8 cellular contexts compared by ENCODE assay signal in genomic region chr15:41936649-41937567, GRCh38. TPM values are rescaled to one million over a fixed set of nuclear protein-coding genes. Genes with fewer than 3 reads are reported as not detected.
DNase-seq lines count a peak whose midpoint lies in the region; ATAC-seq and TF ChIP-seq lines count a peak whose summit lies in the region.

No MANE protein-coding gene starts in this region.

- TF ChIP-seq CTCF in spleen (IDR thresholded peaks at IDR 0.05 in 8 of 11, conservative IDR thresholded peaks at IDR 0.05 in 3 of 11), result peak in 2 of 11 experiments; percentile 24 to 33
- TF ChIP-seq CTCF in progenitor cell of endocrine pancreas (IDR thresholded peaks at IDR 0.05; ENCODE audit: unreplicated experiment), result no peak

- H3K4me1 ChIP-seq in spleen, result peaks cover 36 to 70% (median 52%) of the 10 kb centered on the region in 6 donors

- H3K27ac Mint-ChIP-seq in progenitor cell of endocrine pancreas, result no peak overlapping the region

- peaks cover 12% of the 10 kb centered on the region for H3K36me3 Mint-ChIP-seq in progenitor cell of endocrine pancreas (ENCODE audit: insufficient read depth)

- 35 to 45% (median 35%) methylated on average over 19 of the region's 19 CpGs for WGBS in spleen, 5 donors

- H3K27me3 ChIP-seq in spleen (replicated peaks in 1 of 7), result no peaks in the 10 kb centered on the region

- peak overlapping the region; percentile 73 to 88 (median 84) for H3K27ac ChIP-seq in spleen

- H3K9me3 Mint-ChIP-seq in progenitor cell of endocrine pancreas (ENCODE audit: low read depth), result no peaks in the 10 kb centered on the region

- H3K27me3 Mint-ChIP-seq in progenitor cell of endocrine pancreas, result no peaks in the 10 kb centered on the region

- intact Hi-C loops in spleen (cut with DNase I; ENCODE audit: low total_unique reads), result no loop called here

- TF ChIP-seq POLR2A in spleen (IDR thresholded peaks at IDR 0.05), result no peak

- H3K36me3 ChIP-seq in spleen, result peaks cover 0 to 35% (median 8%) of the 10 kb centered on the region in 6 donors

- H3K4me3 ChIP-seq in spleen, result peak overlapping the region in 1 of 8 donors; percentile 11

- DNase-seq in activated CD4-positive, alpha-beta T cell treated with anti-CD3 and anti-CD28 coated beads, Interleukin-2, amount 50 U/mL, for 1 hour, result peak; percentile 78
- peak; percentile 93 to 98 for DNase-seq in dermis microvascular lymphatic vessel endothelial cell (ENCODE audit: low read depth in 2 of 2)
- DNase-seq in spleen, result peak; percentile 86
- no peak for DNase-seq in NCI-H345 (lab: John Stamatoyannopoulos, UW)
- no peak for DNase-seq in progenitor cell of endocrine pancreas (ENCODE audit: low spot score, unreplicated experiment)

- ATAC-seq in GM21423 (IDR thresholded peaks at IDR 0.05; ENCODE audit: unreplicated experiment) (peak; percentile 46), GM19328 (IDR thresholded peaks at IDR 0.05; ENCODE audit: unreplicated experiment) (no peak), GM18520 (IDR thresholded peaks at IDR 0.05; ENCODE audit: unreplicated experiment) (no peak)

- peaks cover 16% of the 10 kb centered on the region for H3K4me1 Mint-ChIP-seq in progenitor cell of endocrine pancreas (ENCODE audit: low read depth)

- H3K9me3 ChIP-seq in spleen, result no peaks in the 10 kb centered on the region

- no peak overlapping the region for H3K4me3 Mint-ChIP-seq in progenitor cell of endocrine pancreas (ENCODE audit: low read depth)

RNA-seq across cellular contexts. Expression of gene EHD4, which starts 35.4 kb away (rescaled TPM):
- total RNA-seq in dermis microvascular lymphatic vessel endothelial cell (66.4 and 68.8 TPM in 2 replicates), spleen (10 to 100 TPM; 20.4 to 33.2 (median 22.1) TPM), progenitor cell of endocrine pancreas (17.2 and 18.4 TPM in 2 replicates)
- polyA plus RNA-seq in spleen, result 1 to 10 TPM; 5.5 to 9.7 (median 7.7) TPM

RNA-seq across cellular contexts. Expression of gene SPTBN5, which starts 43.1 kb away (rescaled TPM):
- total RNA-seq in dermis microvascular lymphatic vessel endothelial cell (0.63 and 2.7 TPM in 2 replicates), spleen (1 to 10 TPM in 2 of 7 donors, under 1 TPM in 5; 0.19 to 1.2 (median 0.67) TPM), progenitor cell of endocrine pancreas (6.6 and 7.9 TPM in 2 replicates)
- 1 to 10 TPM in 2 of 3 donors, under 1 TPM in 1; 0.41 to 2.0 (median 1.6) TPM for polyA plus RNA-seq in spleen

Comparison
In these comparisons a context has a peak if more than half of its experiments do, and no peak if none do; other contexts are left out.
1. DNase-seq: peak in activated CD4-positive, alpha-beta T cell treated with anti-CD3 and anti-CD28 coated beads, Interleukin-2, amount 50 U/mL, for 1 hour (single experiment), dermis microvascular lymphatic vessel endothelial cell (2 of 2) and spleen (single experiment); none in NCI-H345 (single experiment) and progenitor cell of endocrine pancreas (single experiment).